28 cellular contexts compared by ENCODE assay signal in genomic region chr11:131549099-131549498, GRCh38.
"Had no signal": no experiment of that assay in that cellular context is flagged by ENCODE, and none has a peak within 500 bp of the region (broad histone marks: within the 10 kb centered on the region; RNA-seq: fewer than 3 reads in every experiment).

No MANE protein-coding gene starts in this region.

- H3K27ac ChIP-seq: colonic mucosa, coronary artery, epithelial cell of prostate, esophagus muscularis mucosa, esophagus squamous epithelium, foreskin keratinocyte, gastrocnemius medialis, gastroesophageal sphincter, heart left ventricle, heart right ventricle had no signal

- DNase-seq: colonic mucosa; cortex of kidney; dermis blood vessel endothelial cell; dorsolateral prefrontal cortex; effector CD4-positive, alpha-beta T cell; effector CD8-positive, alpha-beta T cell; effector memory CD4-positive, alpha-beta T cell; effector memory CD8-positive, alpha-beta T cell; endodermal cell; erythroblast; esophagus squamous epithelium; foreskin fibroblast; foreskin keratinocyte; foreskin melanocyte; gastrocnemius medialis; glutamatergic neuron; head of caudate nucleus; heart left ventricle; heart right ventricle had no signal

- H3K4me3 ChIP-seq: colonic mucosa, coronary artery, dorsolateral prefrontal cortex, esophagus muscularis mucosa, esophagus squamous epithelium, gastrocnemius medialis, gastroesophageal sphincter, heart left ventricle, heart right ventricle had no signal

- H3K27ac Mint-ChIP-seq: dendritic cell treated with granulocyte-macrophage colony-stimulating factor and Interleukin-4, amounts not matched to agents 40 ng/mL and 50 ng/mL, for 4 days; effector memory CD8-positive, alpha-beta T cell; endodermal cell had no signal

- H3K9me3 Mint-ChIP-seq: dendritic cell treated with granulocyte-macrophage colony-stimulating factor and Interleukin-4, amounts not matched to agents 40 ng/mL and 50 ng/mL, for 4 days; endodermal cell had no signal

- H3K27me3 ChIP-seq: colonic mucosa, dorsolateral prefrontal cortex, esophagus squamous epithelium, foreskin keratinocyte, gastrocnemius medialis had no signal

- H3K36me3 ChIP-seq: colonic mucosa, esophagus muscularis mucosa, esophagus squamous epithelium, gastrocnemius medialis, gastroesophageal sphincter, heart left ventricle, heart right ventricle had no signal

- FAIRE-seq: colon, endometrium, endothelial cell of umbilical vein, frontal cortex had no signal

- H3K4me1 ChIP-seq: colonic mucosa, esophagus muscularis mucosa, esophagus squamous epithelium, foreskin keratinocyte, gastroesophageal sphincter, heart left ventricle, heart right ventricle had no signal

- H3K4me3 Mint-ChIP-seq: dendritic cell treated with granulocyte-macrophage colony-stimulating factor and Interleukin-4, amounts not matched to agents 40 ng/mL and 50 ng/mL, for 4 days; effector memory CD8-positive, alpha-beta T cell; endodermal cell had no signal

- H3K27me3 Mint-ChIP-seq: dendritic cell treated with granulocyte-macrophage colony-stimulating factor and Interleukin-4, amounts not matched to agents 40 ng/mL and 50 ng/mL, for 4 days; effector memory CD8-positive, alpha-beta T cell had no signal

- H3K9me3 ChIP-seq: colonic mucosa, esophagus muscularis mucosa, esophagus squamous epithelium, gastrocnemius medialis, gastroesophageal sphincter, heart left ventricle, heart right ventricle had no signal

- ATAC-seq: effector memory CD8-positive, alpha-beta T cell; foreskin keratinocyte; gastrocnemius medialis; gastroesophageal sphincter; heart left ventricle; heart right ventricle had no signal
